17 cellular contexts compared by ENCODE assay signal in genomic region chr5:107147584-107147983, GRCh38.
A peak's percentile ranks its signal among the peaks of the same experiment; 100 is the strongest.
DNase-seq lines count a peak whose midpoint lies in the region; ATAC-seq and TF ChIP-seq lines count a peak whose summit lies in the region.
"Had no signal": no experiment of that assay in that cellular context is flagged by ENCODE, and none has a peak within 500 bp of the region (broad histone marks: within the 10 kb centered on the region; RNA-seq: fewer than 3 reads in every experiment).

No MANE protein-coding gene starts in this region.

- no peak overlapping the region for H3K4ac ChIP-seq in neuronal stem cell (ENCODE audit: low read length)

- no peak overlapping the region for H4K8ac ChIP-seq in neuronal stem cell (ENCODE audit: low read depth, low read length)

- H3K9ac ChIP-seq in neuronal stem cell (ENCODE audit: low read depth, low read length, poor library complexity): no peak overlapping the region
- H3K9ac ChIP-seq: GM23248 had no signal

- no peak overlapping the region for H2BK15ac ChIP-seq in neuronal stem cell (ENCODE audit: low read length)

- H3K27ac ChIP-seq in neuronal stem cell (replicated peaks; ENCODE audit: low read length): no peak overlapping the region
- H3K27ac ChIP-seq: C4-2B, GM23248, SJSA1 had no signal

- H2BK12ac ChIP-seq in neuronal stem cell (ENCODE audit: low read length): no peak overlapping the region

- H4K91ac ChIP-seq in neuronal stem cell (ENCODE audit: low read depth, low read length, poor library complexity): no peak overlapping the region

- WGBS in neuronal stem cell (ENCODE audit: extremely low coverage in 2 of 2, insufficient read length in 2 of 2, insufficient replicate concordance in 1 of 2), 2 donors: no CpG with 5 or more reads among the region's 1 CpG

- ATAC-seq in GM18511 (IDR thresholded peaks at IDR 0.05; ENCODE audit: unreplicated experiment) (peak; percentile 39), HG03469 (IDR thresholded peaks at IDR 0.05; ENCODE audit: unreplicated experiment) (peak; percentile 47), HG03432 (IDR thresholded peaks at IDR 0.05; ENCODE audit: unreplicated experiment) (no peak)

- no peak overlapping the region for H2AK5ac ChIP-seq in neuronal stem cell (ENCODE audit: low read depth, low read length)

- H3K14ac ChIP-seq in neuronal stem cell (ENCODE audit: low read length): no peak overlapping the region

- H3K18ac ChIP-seq in neuronal stem cell (ENCODE audit: low read length): no peak overlapping the region

- H3K23ac ChIP-seq in neuronal stem cell (ENCODE audit: low read depth, low read length, poor library complexity): no peak overlapping the region

- DNase-seq in astrocyte of the spinal cord (ENCODE audit: low read depth, low spot score) (peak; percentile 14), neuronal stem cell (ENCODE audit: low spot score) (peak; percentile 6), NCI-H510A treated with DMSO at 0.1 percent for 48 hours (lab: John Stamatoyannopoulos, UW) (no peak)
- DNase-seq in stimulated activated CD8-positive, alpha-beta memory T cell treated with anti-CD3 and anti-CD28 coated beads, Interleukin-4, amount 100 ng/mL, for 48 hours: no peak
- DNase-seq: COR-L47, GF-D8, GM23248, HFFc6, NCI-H1417, NCI-H187 treated with DMSO at 0.1 percent for 48 hours, NCI-H2171, NCI-H82 had no signal

- H3K4me1 ChIP-seq in neuronal stem cell (ENCODE audit: control insufficient read depth in 2 of 2, insufficient read depth in 1 of 2, low read depth in 1 of 2, low read length in 2 of 2): peaks cover 0 to 2% of the 10 kb centered on the region in 2 donors
- H3K4me1 ChIP-seq: SJSA1 had no signal

- no peak overlapping the region for H2BK5ac ChIP-seq in neuronal stem cell (ENCODE audit: low read length)

- H3K79me1 ChIP-seq in neuronal stem cell (ENCODE audit: low read depth, low read length): no peaks in the 10 kb centered on the region

- H2BK120ac ChIP-seq in neuronal stem cell (ENCODE audit: low read depth, low read length): no peak overlapping the region

- no peak for TF ChIP-seq CTCF in astrocyte of the spinal cord (IDR thresholded peaks at IDR 0.05; ENCODE audit: low read depth, low read length)

- no peaks in the 10 kb centered on the region for H3K9me3 ChIP-seq in neuronal stem cell (replicated peaks in 1 of 2; ENCODE audit: control insufficient read depth in 2 of 2, insufficient read depth in 1 of 2, low read depth in 1 of 2, low read length in 2 of 2)
- H3K9me3 ChIP-seq: SJSA1 had no signal

- no peak overlapping the region for H3K4me2 ChIP-seq in neuronal stem cell (ENCODE audit: insufficient read depth, low read length, poor library complexity, severe bottlenecking)

- no peaks in the 10 kb centered on the region for H3K27me3 ChIP-seq in neuronal stem cell (ENCODE audit: control insufficient read depth in 3 of 3, insufficient read depth in 3 of 3, low read depth in 1 of 3, low read length in 3 of 3)
- H3K27me3 ChIP-seq: SJSA1 had no signal

- in situ Hi-C loops in astrocyte of the spinal cord (cut with HindIII; ENCODE audit: low sequenced_read_pairs): no loop called here

- H3K36me3 ChIP-seq in neuronal stem cell (replicated peaks in 1 of 2; ENCODE audit: control insufficient read depth in 2 of 2, insufficient read depth in 2 of 2, low read length in 2 of 2): no peaks in the 10 kb centered on the region
- H3K36me3 ChIP-seq: SJSA1 had no signal

- H3K4me3 ChIP-seq in astrocyte of the spinal cord (ENCODE audit: low read depth, low read length) (no peak overlapping the region), neuronal stem cell (ENCODE audit: low read length in 2 of 2) (no peak overlapping the region)
- H3K4me3 ChIP-seq: GM23248, SJSA1 had no signal

- peak overlapping the region; percentile 32 for H2AFZ ChIP-seq in neuronal stem cell (ENCODE audit: low read length)
- H2AFZ ChIP-seq: GM23248 had no signal

Comparison
In these comparisons a context has a peak if more than half of its experiments do, and no peak if none do; other contexts are left out.
1. DNase-seq: peak in astrocyte of the spinal cord (single experiment) and neuronal stem cell (single experiment); none in NCI-H510A treated with DMSO at 0.1 percent for 48 hours (single experiment) and stimulated activated CD8-positive, alpha-beta memory T cell treated with anti-CD3 and anti-CD28 coated beads, Interleukin-4, amount 100 ng/mL, for 48 hours (single experiment).